10 cellular contexts compared by ENCODE assay signal in genomic region chr7:116955340-116955739, GRCh38. TPM values are rescaled to one million over a fixed set of nuclear protein-coding genes. Genes with fewer than 3 reads are reported as not detected.
DNase-seq lines count a peak whose midpoint lies in the region; ATAC-seq lines count a peak whose summit lies in the region.
"Had no signal": no experiment of that assay in that cellular context is flagged by ENCODE, and none has a peak within 500 bp of the region (broad histone marks: within the 10 kb centered on the region; RNA-seq: fewer than 3 reads in every experiment).

No MANE protein-coding gene starts in this region.

- ATAC-seq in CD4-positive, CD25-positive, alpha-beta regulatory T cell (ENCODE audit: low read depth in 2 of 2) = no peak
- no peak for ATAC-seq in naive thymus-derived CD4-positive, alpha-beta T cell
- ATAC-seq in HG03280 (IDR thresholded peaks at IDR 0.05; ENCODE audit: unreplicated experiment) = no peak

- H3K4me3 Mint-ChIP-seq in CD4-positive, CD25-positive, alpha-beta regulatory T cell = peak overlapping the region; percentile 94 to 96 (median 96)
- peak overlapping the region in 8 of 10 donors; percentile 4 to 96 (median 88) for H3K4me3 Mint-ChIP-seq in naive thymus-derived CD4-positive, alpha-beta T cell

- CTCF ChIA-PET in naive thymus-derived CD4-positive, alpha-beta T cell (lab: Charles Lee) = no interaction called here

- H3K9me3 Mint-ChIP-seq in CD4-positive, CD25-positive, alpha-beta regulatory T cell = no peaks in the 10 kb centered on the region
- no peaks in the 10 kb centered on the region for H3K9me3 Mint-ChIP-seq in naive thymus-derived CD4-positive, alpha-beta T cell
- H3K9me3 Mint-ChIP-seq: activated naive CD4-positive, alpha-beta T cell treated with anti-CD3 and anti-CD28 coated beads for 36 hours had no signal

- peaks cover 14 to 54% (median 24%) of the 10 kb centered on the region in 4 donors for H3K4me1 Mint-ChIP-seq in CD4-positive, CD25-positive, alpha-beta regulatory T cell
- peaks cover 13 to 24% (median 22%) of the 10 kb centered on the region in 7 donors for H3K4me1 Mint-ChIP-seq in naive thymus-derived CD4-positive, alpha-beta T cell

- no peak for DNase-seq in CD4-positive, CD25-positive, alpha-beta regulatory T cell
- no peak for DNase-seq in caudate nucleus (lab: John Stamatoyannopoulos, UW)
- DNase-seq in naive thymus-derived CD4-positive, alpha-beta T cell = no peak
- no peak for DNase-seq in SKM-1 treated with dmso at 0.1 percent for 144 hours (lab: John Stamatoyannopoulos, UW; ENCODE audit: unreplicated experiment)
- DNase-seq in NCI-H1417 (lab: John Stamatoyannopoulos, UW) = no peak
- DNase-seq in activated CD4-positive, alpha-beta T cell treated with anti-CD3 and anti-CD28 coated beads, Interleukin-2, amount 50 U/mL, for 1 hour = no peak
- DNase-seq: islet precursor cell had no signal

- no peak overlapping the region for H3K9ac ChIP-seq in HUES64 (ENCODE audit: low read depth, low read length)

- no peaks in the 10 kb centered on the region for H3K36me3 ChIP-seq in CD4-positive, CD25-positive, alpha-beta regulatory T cell (ENCODE audit: control insufficient read depth, insufficient read depth, low read length)
- no peaks in the 10 kb centered on the region for H3K36me3 ChIP-seq in HUES64 (ENCODE audit: insufficient read depth, low read length)
- no peaks in the 10 kb centered on the region for H3K36me3 ChIP-seq in naive thymus-derived CD4-positive, alpha-beta T cell (ENCODE audit: control insufficient read depth in 2 of 3, insufficient read depth in 3 of 3, low read length in 3 of 3)

- no peaks in the 10 kb centered on the region for H3K27me3 ChIP-seq in CD4-positive, CD25-positive, alpha-beta regulatory T cell (ENCODE audit: control insufficient read depth, insufficient read depth, low read length)
- no peaks in the 10 kb centered on the region for H3K27me3 ChIP-seq in HUES64 (ENCODE audit: insufficient read depth, low read length)
- no peaks in the 10 kb centered on the region for H3K27me3 ChIP-seq in naive thymus-derived CD4-positive, alpha-beta T cell (ENCODE audit: control insufficient read depth in 2 of 2, insufficient read depth in 2 of 2, low read length in 2 of 2)

- no peaks in the 10 kb centered on the region for H3K9me3 ChIP-seq in CD4-positive, CD25-positive, alpha-beta regulatory T cell (ENCODE audit: control insufficient read depth in 2 of 2, low read length in 2 of 2)
- H3K9me3 ChIP-seq in HUES64 (ENCODE audit: insufficient read depth, low read depth, low read length) = no peaks in the 10 kb centered on the region
- H3K9me3 ChIP-seq in naive thymus-derived CD4-positive, alpha-beta T cell (ENCODE audit: control insufficient read depth in 2 of 3, low read length in 3 of 3) = no peaks in the 10 kb centered on the region

- no peaks in the 10 kb centered on the region for H3K27me3 Mint-ChIP-seq in CD4-positive, CD25-positive, alpha-beta regulatory T cell
- peaks cover 0 to 28% (median 0%) of the 10 kb centered on the region in 5 donors for H3K27me3 Mint-ChIP-seq in naive thymus-derived CD4-positive, alpha-beta T cell

- intact Hi-C loops in naive thymus-derived CD4-positive, alpha-beta T cell (cut with micrococcal nuclease) = loop anchor here (1.0 to 10.0 kb wide), 2 partner anchors 55 to 741 kb away; partner anchors contain the start of gene TES (in 1 of the 2)

- H3K36me3 Mint-ChIP-seq in CD4-positive, CD25-positive, alpha-beta regulatory T cell = no peaks in the 10 kb centered on the region
- H3K36me3 Mint-ChIP-seq in naive thymus-derived CD4-positive, alpha-beta T cell = no peaks in the 10 kb centered on the region

- POLR2A ChIA-PET in naive thymus-derived CD4-positive, alpha-beta T cell (lab: Charles Lee) = no interaction called here

- H3K27ac Mint-ChIP-seq in CD4-positive, CD25-positive, alpha-beta regulatory T cell = peak overlapping the region; percentile 8 to 89 (median 85)
- peak overlapping the region in 5 of 9 donors; percentile 1 to 82 (median 39) for H3K27ac Mint-ChIP-seq in naive thymus-derived CD4-positive, alpha-beta T cell
- H3K27ac Mint-ChIP-seq: activated naive CD4-positive, alpha-beta T cell treated with anti-CD3 and anti-CD28 coated beads for 36 hours had no signal

- peak overlapping the region; percentile 9 for H3K27ac ChIP-seq in CD4-positive, CD25-positive, alpha-beta regulatory T cell (ENCODE audit: insufficient read depth, low read length, poor library complexity, severe bottlenecking)
- H3K27ac ChIP-seq in HUES64 (ENCODE audit: low read depth, low read length) = no peak overlapping the region
- H3K27ac ChIP-seq in caudate nucleus (ENCODE audit: low read depth, low read length) = peak overlapping the region; percentile 94
- no peak overlapping the region for H3K27ac ChIP-seq in naive thymus-derived CD4-positive, alpha-beta T cell (ENCODE audit: low read depth, low read length)

- H3K4me1 ChIP-seq in CD4-positive, CD25-positive, alpha-beta regulatory T cell (ENCODE audit: control insufficient read depth, insufficient read depth, low read length, poor library complexity, severe bottlenecking) = peaks cover 32% of the 10 kb centered on the region
- peaks cover 26% of the 10 kb centered on the region for H3K4me1 ChIP-seq in HUES64 (ENCODE audit: insufficient read depth, low read length)
- H3K4me1 ChIP-seq in naive thymus-derived CD4-positive, alpha-beta T cell (ENCODE audit: control insufficient read depth in 2 of 2, insufficient read depth in 2 of 2, low read length in 2 of 2) = peaks cover 7 to 8% of the 10 kb centered on the region in 2 donors

- peak overlapping the region; percentile 93 for H3K4me3 ChIP-seq in CD4-positive, CD25-positive, alpha-beta regulatory T cell (ENCODE audit: low read depth, low read length)
- H3K4me3 ChIP-seq in HUES64 (ENCODE audit: low read length) = peak overlapping the region; percentile 95
- H3K4me3 ChIP-seq in naive thymus-derived CD4-positive, alpha-beta T cell (ENCODE audit: low read length) = no peak overlapping the region

RNA-seq across cellular contexts. Expression of gene ST7, which starts 2.0 kb away (rescaled TPM):
- 9.9 TPM for total RNA-seq in CD4-positive, CD25-positive, alpha-beta regulatory T cell
- polyA plus RNA-seq in CD4-positive, CD25-positive, alpha-beta regulatory T cell = 10 to 100 TPM in 2 of 4 donors, 1 to 10 TPM in 2; 7.3 to 15.5 (median 10.1) TPM
- 12.7 TPM for polyA plus RNA-seq in HUES64 (2013, experiment 1 of 2)
- 12.2 TPM for polyA plus RNA-seq in HUES64 (2013, experiment 2 of 2)
- total RNA-seq in naive thymus-derived CD4-positive, alpha-beta T cell = 1 to 10 TPM; 2.1 to 6.4 (median 4.4) TPM
- 1 to 10 TPM; 3.0 to 4.1 TPM for polyA plus RNA-seq in naive thymus-derived CD4-positive, alpha-beta T cell

Comparison
In these comparisons a context has a peak if more than half of its experiments do, and no peak if none do; other contexts are left out.
1. H3K27ac ChIP-seq: peak in CD4-positive, CD25-positive, alpha-beta regulatory T cell (single experiment) and caudate nucleus (single experiment); none in HUES64 (single experiment) and naive thymus-derived CD4-positive, alpha-beta T cell (single experiment).